ENCODE assay signal across 8 cellular contexts in genomic region chr3:186570096-186570940, GRCh38. TPM values are rescaled to one million over a fixed set of nuclear protein-coding genes. Genes with fewer than 3 reads are reported as not detected.
A peak's percentile ranks its signal among the peaks of the same experiment; 100 is the strongest.
DNase-seq lines count a peak whose midpoint lies in the region; ATAC-seq and TF ChIP-seq lines count a peak whose summit lies in the region.

Gene DNAJB11, plus strand, starts transcription at chr3:186570720. Its CDS starts 178 bp downstream, at chr3:186570898.

- no peaks in the 10 kb centered on the region for H3K9me3 ChIP-seq in lung (ENCODE audit: control insufficient read depth in 2 of 2, insufficient read depth in 1 of 2, low read length in 1 of 2)

- ATAC-seq in lung (ENCODE audit: insufficient read depth, low FRiP score): peak; percentile 92

- peak; percentile 88 for DNase-seq in CMK (ENCODE audit: low read depth)
- DNase-seq in GM20000 (ENCODE audit: low spot score): peak; percentile 98
- DNase-seq in HT-29 (ENCODE audit: low spot score): peak; percentile 99
- DNase-seq in NOMO-1 (lab: John Stamatoyannopoulos, UW; ENCODE audit: unreplicated experiment in 2 of 2): peak; percentile 100
- DNase-seq in effector CD8-positive, alpha-beta T cell (lab: John Stamatoyannopoulos, UW): peak; percentile 95
- peak; percentile 99 for DNase-seq in lung (ENCODE audit: low spot score)
- DNase-seq in stimulated activated CD4-positive, alpha-beta T cell treated with anti-CD3 and anti-CD28 coated beads, TNF-alpha, amount 100 ng/mL, for 4 hours (ENCODE audit: low read depth in 3 of 3): peak; percentile 88 to 96 (median 95)

- H3K27ac ChIP-seq in lung (ENCODE audit: low read depth in 1 of 2, low read length in 1 of 2): peak within 1 kb of the TSS; percentile 92 to 99

- no peak for TF ChIP-seq CTCF in GM20000 (IDR thresholded peaks at IDR 0.05; ENCODE audit: extremely low read depth, missing control alignments)
- no peak for TF ChIP-seq CTCF in lung (IDR thresholded peaks at IDR 0.05; ENCODE audit: control extremely low read depth, extremely low read depth)

- peak within 1 kb of the TSS; percentile 91 for H3K4me3 ChIP-seq in lung

- H3K36me3 ChIP-seq in lung (ENCODE audit: control insufficient read depth in 2 of 2, insufficient read depth in 2 of 2, low read length in 2 of 2): peaks cover 2 to 7% of the 10 kb centered on the region in 2 donors

- H3K4me1 ChIP-seq in lung (ENCODE audit: control insufficient read depth in 2 of 2, insufficient read depth in 2 of 2, low read length in 2 of 2): peaks cover 5 to 14% of the 10 kb centered on the region in 2 donors

- WGBS in lung, 2 donors: 0% methylated on average over 59 of the region's 59 CpGs

- POLR2A ChIA-PET in activated CD8-positive, alpha-beta memory T cell treated with anti-CD3 and anti-CD28 coated beads for 36 hours (lab: Charles Lee): interaction anchor here (0.5 to 4.2 kb wide), 14 partner anchors 47 to 984 kb away, joined by 3 to 20 read pairs (median 5); partner anchors contain the start of genes EIF4A2, SENP2 and TRA2B

- H3K27me3 ChIP-seq in lung (ENCODE audit: control insufficient read depth, insufficient read depth): no peaks in the 10 kb centered on the region

- CTCF ChIA-PET in activated CD8-positive, alpha-beta memory T cell treated with anti-CD3 and anti-CD28 coated beads for 36 hours (lab: Charles Lee): interaction anchor here (1.3 to 3.3 kb wide), 2 partner anchors 45 to 627 kb away, joined by 3 to 18 read pairs; no protein-coding TSS in a partner anchor

RNA-seq across cellular contexts. Expression of gene DNAJB11, which starts in this region (rescaled TPM):
- 63.5 and 71.3 TPM in 2 replicates for total RNA-seq in HT-29 (2014; rRNA removed; shearing (Covaris generic))
- 10 to 100 TPM; 58.7 to 60.3 TPM for total RNA-seq in activated CD8-positive, alpha-beta memory T cell treated with anti-CD3 and anti-CD28 coated beads for 36 hours
- 10 to 100 TPM; 46.1 to 57.6 TPM for total RNA-seq in lung
- polyA plus RNA-seq in lung: 100 to 1,000 TPM in 1 of 2 donors, 10 to 100 TPM in 1; 48.3 to 109 TPM

Comparison
In these comparisons a context has a peak if more than half of its experiments do, and no peak if none do; other contexts are left out.
1. Peak in every context shown above with its lines: DNase-seq, ATAC-seq, H3K4me3 ChIP-seq and H3K27ac ChIP-seq.